Comparison of ENCODE assay signal across 1 cellular context in genomic region chr1:170562644-170563338, GRCh38.
TF ChIP-seq lines count a peak whose summit lies in the region.

No MANE protein-coding gene starts in this region.

TF ChIP-seq in HepG2, 621 proteins besides CTCF, POLR2A, EP300 and RAD21 (continued from another document):
- TF ChIP-seq, protein P1, sequence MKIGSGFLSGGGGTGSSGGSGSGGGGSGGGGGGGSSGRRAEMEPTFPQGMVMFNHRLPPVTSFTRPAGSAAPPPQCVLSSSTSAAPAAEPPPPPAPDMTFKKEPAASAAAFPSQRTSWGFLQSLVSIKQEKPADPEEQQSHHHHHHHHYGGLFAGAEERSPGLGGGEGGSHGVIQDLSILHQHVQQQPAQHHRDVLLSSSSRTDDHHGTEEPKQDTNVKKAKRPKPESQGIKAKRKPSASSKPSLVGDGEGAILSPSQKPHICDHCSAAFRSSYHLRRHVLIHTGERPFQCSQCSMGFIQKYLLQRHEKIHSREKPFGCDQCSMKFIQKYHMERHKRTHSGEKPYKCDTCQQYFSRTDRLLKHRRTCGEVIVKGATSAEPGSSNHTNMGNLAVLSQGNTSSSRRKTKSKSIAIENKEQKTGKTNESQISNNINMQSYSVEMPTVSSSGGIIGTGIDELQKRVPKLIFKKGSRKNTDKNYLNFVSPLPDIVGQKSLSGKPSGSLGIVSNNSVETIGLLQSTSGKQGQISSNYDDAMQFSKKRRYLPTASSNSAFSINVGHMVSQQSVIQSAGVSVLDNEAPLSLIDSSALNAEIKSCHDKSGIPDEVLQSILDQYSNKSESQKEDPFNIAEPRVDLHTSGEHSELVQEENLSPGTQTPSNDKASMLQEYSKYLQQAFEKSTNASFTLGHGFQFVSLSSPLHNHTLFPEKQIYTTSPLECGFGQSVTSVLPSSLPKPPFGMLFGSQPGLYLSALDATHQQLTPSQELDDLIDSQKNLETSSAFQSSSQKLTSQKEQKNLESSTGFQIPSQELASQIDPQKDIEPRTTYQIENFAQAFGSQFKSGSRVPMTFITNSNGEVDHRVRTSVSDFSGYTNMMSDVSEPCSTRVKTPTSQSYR (CRISPR knock-in tag; IDR thresholded peaks at IDR 0.05; ENCODE audit: borderline replicate concordance), result peak; percentile 81; the same call in 1 of the 2 replicates
- TF ChIP-seq CENPX (CRISPR knock-in tag; IDR thresholded peaks at IDR 0.05), result no peak
- TF ChIP-seq MEIS2 (CRISPR knock-in tag; IDR thresholded peaks at IDR 0.05), result no peak
- no peak; the same call in 1 of the 2 replicates for TF ChIP-seq SOX5 (CRISPR knock-in tag; IDR thresholded peaks at IDR 0.05; ENCODE audit: borderline replicate concordance)
- TF ChIP-seq FOSL2 (CRISPR knock-in tag; IDR thresholded peaks at IDR 0.05), result peak; percentile 91
- no peak for TF ChIP-seq ZBTB7A (CRISPR knock-in tag; IDR thresholded peaks at IDR 0.05)
